8 cellular contexts compared by ENCODE assay signal in the genomic region with DNA sequence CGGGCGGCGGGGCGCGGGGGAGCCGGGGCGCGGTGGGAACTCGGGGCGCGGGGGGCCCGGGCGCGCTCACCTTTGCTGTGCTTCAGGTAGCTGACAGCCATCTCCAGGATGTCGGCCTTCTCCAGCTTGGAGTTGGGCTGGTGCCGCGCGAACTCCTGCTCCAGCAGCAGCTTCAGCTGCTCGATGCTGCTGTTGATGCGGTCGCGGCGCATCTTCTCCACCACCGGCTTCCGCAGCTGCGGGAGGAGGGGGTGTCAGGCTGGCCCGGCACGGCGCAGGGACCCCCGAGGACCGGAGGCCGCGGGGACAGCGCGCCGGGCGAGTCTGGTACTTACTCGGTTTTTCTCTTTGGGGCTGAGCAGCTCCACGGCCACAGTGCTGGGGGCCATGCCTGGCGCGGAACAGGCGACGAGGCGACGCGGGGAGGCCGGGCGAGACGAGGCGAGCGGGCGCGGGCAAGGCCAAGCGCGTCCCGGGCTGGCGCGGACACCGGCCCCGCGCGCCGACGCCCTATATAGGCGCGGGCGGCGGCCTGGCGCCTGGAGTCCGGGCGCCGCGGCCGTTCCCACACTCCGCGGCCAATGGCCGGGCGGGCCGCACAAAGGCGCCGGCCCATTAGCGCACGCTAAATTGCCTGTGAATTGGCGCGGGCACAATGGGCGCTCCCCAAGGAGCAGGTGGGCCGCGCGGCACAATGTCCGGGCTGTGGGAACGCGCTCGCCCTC. TPM values are rescaled to one million over a fixed set of nuclear protein-coding genes. Genes with fewer than 3 reads are reported as not detected.
DNase-seq lines count a peak whose midpoint lies in the region; ATAC-seq and TF ChIP-seq lines count a peak whose summit lies in the region.

A gene with protein sequence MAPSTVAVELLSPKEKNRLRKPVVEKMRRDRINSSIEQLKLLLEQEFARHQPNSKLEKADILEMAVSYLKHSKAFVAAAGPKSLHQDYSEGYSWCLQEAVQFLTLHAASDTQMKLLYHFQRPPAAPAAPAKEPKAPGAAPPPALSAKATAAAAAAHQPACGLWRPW (minus strand): TSS at position 488 of the 725 bp plus-strand sequence. CDS start 99 bp downstream, at position 389.

- peaks cover 24% of the 10 kb centered on the region for H3K79me2 ChIP-seq in neural cell (replicated peaks; ENCODE audit: insufficient read depth, low read length)

- H3K36me3 ChIP-seq in Caco-2 (ENCODE audit: control insufficient read depth, insufficient read depth, low read length) (no peaks in the 10 kb centered on the region), neural cell (ENCODE audit: insufficient read depth, low read length) (no peaks in the 10 kb centered on the region)

- POLR2A ChIA-PET in Caco-2 (lab: Charles Lee), result no interaction called here

- H3K4me3 ChIP-seq in Caco-2 (ENCODE audit: low read depth, low read length) (peak within 1 kb of the TSS; percentile 12), dorsolateral prefrontal cortex (peak within 1 kb of the TSS in 58 of 59 donors; percentile 19 to 65 (median 51)), neural cell (ENCODE audit: low read length) (peak within 1 kb of the TSS; percentile 74)

- no peak within 1 kb of the TSS for H3K27ac Mint-ChIP-seq in Caco-2 (ENCODE audit: unreplicated experiment)

- H3K9me2 ChIP-seq in neural cell (ENCODE audit: insufficient read depth, low read length), result no peaks in the 10 kb centered on the region

- no peak for TF ChIP-seq CTCF in Caco-2 (IDR thresholded peaks at IDR 0.05; ENCODE audit: insufficient read depth in 1 of 2, low read depth in 1 of 2, low read length in 1 of 2, severe bottlenecking in 1 of 2, unreplicated experiment in 1 of 2)
- TF ChIP-seq CTCF in dorsolateral prefrontal cortex (IDR thresholded peaks at IDR 0.05 in 54 of 56, conservative IDR thresholded peaks at IDR 0.05 in 2 of 56; ENCODE audit: low read depth in 1 of 56, partially characterized antibody in 56 of 56), result no peak
- TF ChIP-seq CTCF in neural cell (IDR thresholded peaks at IDR 0.05; ENCODE audit: poor library complexity, severe bottlenecking), result no peak
- no peak for TF ChIP-seq CTCF in foreskin keratinocyte (conservative IDR thresholded peaks at IDR 0.05)

- TF ChIP-seq EP300 in neural cell (conservative IDR thresholded peaks at IDR 0.05; ENCODE audit: poor library complexity, severe bottlenecking), result no peak

- H2AFZ ChIP-seq in neural cell (ENCODE audit: low read depth, low read length), result no peak within 1 kb of the TSS

- ATAC-seq in foreskin keratinocyte (no peak), HG03442 (IDR thresholded peaks at IDR 0.05; ENCODE audit: unreplicated experiment) (no peak)

- H3K9me3 ChIP-seq in Caco-2, result no peaks in the 10 kb centered on the region
- no peaks in the 10 kb centered on the region for H3K9me3 ChIP-seq in neural cell (ENCODE audit: low read length)

- CTCF ChIA-PET in Caco-2 (lab: Charles Lee), result no interaction called here

- H3K27ac ChIP-seq in dorsolateral prefrontal cortex, result peak within 1 kb of the TSS in 52 of 59 donors; percentile 13 to 93 (median 75)
- peak within 1 kb of the TSS; percentile 67 for H3K27ac ChIP-seq in neural cell (ENCODE audit: low read length)
- no peak within 1 kb of the TSS for H3K27ac ChIP-seq in foreskin keratinocyte

- no peaks in the 10 kb centered on the region for H3F3A ChIP-seq in neural cell (ENCODE audit: insufficient read depth, low read length, poor library complexity, severe bottlenecking)

- peak within 1 kb of the TSS; percentile 75 for H3K9ac ChIP-seq in neural cell (ENCODE audit: low read length)

- no peak for DNase-seq in Caco-2
- DNase-seq in NCI-H748 (lab: John Stamatoyannopoulos, UW; ENCODE audit: unreplicated experiment), result peak; percentile 90
- peak in 4 of 10 donors; percentile 27 to 74 (median 50) for DNase-seq in dorsolateral prefrontal cortex
- DNase-seq in foreskin keratinocyte, result no peak
- DNase-seq in medulla oblongata (ENCODE audit: extremely low spot score), result no peak
- no peak for DNase-seq in superior temporal gyrus (ENCODE audit: extremely low spot score)

- H3K4me1 Mint-ChIP-seq in Caco-2 (ENCODE audit: low read depth, unreplicated experiment), result no peaks in the 10 kb centered on the region

- H3K4me2 ChIP-seq in neural cell (ENCODE audit: low read length), result peak within 1 kb of the TSS; percentile 51

- 0 out of 2 replicates have a peak, but pooled peaks cover 3% of the 10 kb centered on the region for H3K4me1 ChIP-seq in Caco-2
- H3K4me1 ChIP-seq in foreskin keratinocyte, result peaks cover 20% of the 10 kb centered on the region

- H4K20me1 ChIP-seq in neural cell (ENCODE audit: insufficient read depth), result peaks cover 2% of the 10 kb centered on the region

- H3K9me3 Mint-ChIP-seq in Caco-2 (ENCODE audit: unreplicated experiment), result no peaks in the 10 kb centered on the region

- H3K4me3 Mint-ChIP-seq in Caco-2 (ENCODE audit: unreplicated experiment), result peak within 1 kb of the TSS; percentile 31

- no TSS peak for BruUV-seq in Caco-2 (replicated peaks; lab: Mats Ljungman, UMichigan)

- TF ChIP-seq RAD21 in neural cell (conservative IDR thresholded peaks at IDR 0.05), result no peak

- H3K36me3 Mint-ChIP-seq in Caco-2 (ENCODE audit: insufficient read depth, unreplicated experiment), result peaks cover 3% of the 10 kb centered on the region

- H3K27me3 ChIP-seq in Caco-2 (replicated peaks; ENCODE audit: control insufficient read depth, insufficient read depth, low read length) (peaks cover 3% of the 10 kb centered on the region), dorsolateral prefrontal cortex (peaks cover 0 to 58% (median 13%) of the 10 kb centered on the region in 45 donors), neural cell (ENCODE audit: insufficient read depth, low read depth, low read length) (no peaks in the 10 kb centered on the region), foreskin keratinocyte (no peaks in the 10 kb centered on the region)

- intact Hi-C loops in Caco-2 (cut with micrococcal nuclease; ENCODE audit: unreplicated experiment), result loop anchor here (5.0 kb wide), 1 partner anchor 57 kb away; a partner anchor contains a TSS
- intact Hi-C loops in dorsolateral prefrontal cortex (cut with DNase I), result loop anchor here (1.0 to 10.0 kb wide), 7 partner anchors 12 to 138 kb away; a partner anchor contains a TSS

- peaks cover 4% of the 10 kb centered on the region for H3K27me3 Mint-ChIP-seq in Caco-2 (ENCODE audit: insufficient read depth, unreplicated experiment)

TF ChIP-seq in neural cell, 6 proteins besides CTCF, POLR2A, EP300 and RAD21:
- TF ChIP-seq TAF1 (IDR thresholded peaks at IDR 0.05; ENCODE audit: low read depth), result no peak
- TF ChIP-seq SMC3 (conservative IDR thresholded peaks at IDR 0.05; ENCODE audit: poor library complexity), result peak; percentile 19

RNA-seq across cellular contexts. Expression of the gene that starts here (rescaled TPM):
- total RNA-seq in Caco-2 (2022) (not detected in 2 replicates), dorsolateral prefrontal cortex (10 to 100 TPM in 45 of 120 experiments, 1 to 10 TPM in 74, under 1 TPM in 1; 0.56 to 50.1 (median 8.5) TPM), foreskin keratinocyte (0.85 and 1.5 TPM in 2 replicates)
- polyA plus RNA-seq in neural cell (0.81 TPM in 1 of 2 replicates, not detected in the other), foreskin keratinocyte (0.54 and 0.91 TPM in 2 replicates)
- polyA minus RNA-seq in neural cell, result 3.2 and 4.3 TPM in 2 replicates

Comparison
In these comparisons a context has a peak if more than half of its experiments do, and no peak if none do; other contexts are left out.
1. H3K4me3 ChIP-seq: peak in every context shown above with its lines; median percentile 74 in neural cell; 51 in dorsolateral prefrontal cortex; 12 in Caco-2.